15 cellular contexts compared by ENCODE assay signal in the genomic region with DNA sequence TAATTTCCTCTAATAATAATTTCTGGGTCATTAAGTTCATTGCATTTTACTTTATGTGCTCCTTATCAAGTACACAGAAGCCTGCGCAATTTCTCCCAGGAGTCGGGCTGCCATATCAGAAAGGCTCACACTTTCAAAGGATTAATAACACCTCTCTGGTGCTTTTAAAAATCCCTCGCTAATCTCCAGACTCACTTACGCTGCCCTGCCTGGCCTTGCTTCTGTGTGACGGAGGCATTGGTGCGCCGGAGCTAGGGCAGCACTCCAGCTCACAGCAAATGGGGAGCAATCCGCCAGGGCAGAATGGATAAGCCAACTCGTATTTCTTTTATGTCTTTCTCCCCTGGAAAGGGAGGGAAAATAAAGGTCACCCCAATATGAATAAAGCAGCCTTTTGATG.
"Had no signal": no experiment of that assay in that cellular context is flagged by ENCODE, and none has a peak within 500 bp of the region (broad histone marks: within the 10 kb centered on the region; RNA-seq: fewer than 3 reads in every experiment).

No MANE protein-coding gene starts in this region.

- H3K4me1 Mint-ChIP-seq: activated CD4-positive, alpha-beta T cell treated with anti-CD3 and anti-CD28 coated beads for 36 hours; activated naive CD4-positive, alpha-beta T cell treated with anti-CD3 and anti-CD28 coated beads, Interleukin-2, amount 50 U/mL, for 24 hours had no signal

- H3K27ac Mint-ChIP-seq: activated CD4-positive, alpha-beta T cell treated with anti-CD3 and anti-CD28 coated beads for 36 hours; activated naive CD4-positive, alpha-beta T cell treated with anti-CD3 and anti-CD28 coated beads, Interleukin-2, amount 50 U/mL, for 24 hours; T-helper 2 cell treated with Interferon-gamma antibody and Interleukin-4, amounts not matched to agents 5 μg/mL and 100 μg/mL, for 36 hours had no signal

- H3K4me3 ChIP-seq: left lung, prostate gland, sigmoid colon, thyroid gland had no signal

- H3K9me3 ChIP-seq: left lung, prostate gland, sigmoid colon, thyroid gland had no signal

- H3K27me3 ChIP-seq: left lung, sigmoid colon, thyroid gland had no signal

- H3K9me3 Mint-ChIP-seq: T-helper 2 cell treated with Interferon-gamma antibody and Interleukin-4, amounts not matched to agents 5 μg/mL and 100 μg/mL, for 36 hours had no signal

- H3K4me3 Mint-ChIP-seq: activated CD4-positive, alpha-beta T cell treated with anti-CD3 and anti-CD28 coated beads for 36 hours; activated naive CD4-positive, alpha-beta T cell treated with anti-CD3 and anti-CD28 coated beads, Interleukin-2, amount 50 U/mL, for 24 hours; T-helper 2 cell treated with Interferon-gamma antibody and Interleukin-4, amounts not matched to agents 5 μg/mL and 100 μg/mL, for 36 hours; WTC11 had no signal

- H3K36me3 ChIP-seq: left lung, prostate gland, sigmoid colon, thyroid gland had no signal

- H3K27ac ChIP-seq: left lung, prostate gland, sigmoid colon, thyroid gland had no signal

- DNase-seq: activated CD4-positive, alpha-beta T cell treated with anti-CD3 and anti-CD28 coated beads for 36 hours; activated CD4-positive, alpha-beta T cell treated with anti-CD3 and anti-CD28 coated beads, Interleukin-2, amount 50 U/mL, for 48 hours; activated gamma-delta T cell; effector CD4-positive, alpha-beta T cell; hippocampal formation; sigmoid colon; stimulated activated CD8-positive, alpha-beta memory T cell treated with anti-CD3 and anti-CD28 coated beads, Interleukin-4, amount 100 ng/mL, for 48 hours; stimulated activated naive CD4-positive, alpha-beta T cell; thyroid gland had no signal

- H3K4me1 ChIP-seq: left lung, prostate gland, sigmoid colon had no signal

- ATAC-seq: activated CD4-positive, alpha-beta T cell treated with anti-CD3 and anti-CD28 coated beads for 36 hours; esophagus mucosa; left lung; WTC11 had no signal

- H3K36me3 Mint-ChIP-seq: activated naive CD4-positive, alpha-beta T cell treated with anti-CD3 and anti-CD28 coated beads, Interleukin-2, amount 50 U/mL, for 24 hours had no signal

- H3K27me3 Mint-ChIP-seq: activated CD4-positive, alpha-beta T cell treated with anti-CD3 and anti-CD28 coated beads for 36 hours; activated naive CD4-positive, alpha-beta T cell treated with anti-CD3 and anti-CD28 coated beads, Interleukin-2, amount 50 U/mL, for 24 hours had no signal
